ENCODE assay signal across 8 cellular contexts in genomic region chr15:20430495-20430894, GRCh38.
DNase-seq lines count a peak whose midpoint lies in the region; ATAC-seq, FAIRE-seq and TF ChIP-seq lines count a peak whose summit lies in the region.
"Not testable (repeated sequence)": the region's sequence is repeated elsewhere in the genome, so short reads cannot be mapped to it uniquely, and the experiment has no call there.

No MANE protein-coding gene starts in this region.

- not testable (repeated sequence) for TF ChIP-seq CTCF in A549 (IDR thresholded peaks at IDR 0.05); PC-3 (conservative IDR thresholded peaks at IDR 0.05; ENCODE audit: low read depth, low read length); WTC11 (IDR thresholded peaks at IDR 0.05); foreskin keratinocyte (conservative IDR thresholded peaks at IDR 0.05); heart left ventricle (IDR thresholded peaks at IDR 0.05); left lung (IDR thresholded peaks at IDR 0.05)

- TF ChIP-seq RAD21 in A549 (conservative IDR thresholded peaks at IDR 0.05 in 1 of 2, IDR thresholded peaks at IDR 0.05 in 1 of 2): not testable (repeated sequence)

- not testable (repeated sequence) for H3K79me2 ChIP-seq in PC-3 (ENCODE audit: low read length)

- H3K9ac ChIP-seq in PC-3 (ENCODE audit: low read length): not testable (repeated sequence)

- not testable (repeated sequence) for H3K4me3 Mint-ChIP-seq in WTC11

- not testable (repeated sequence) for H4K20me1 ChIP-seq in PC-3 (ENCODE audit: low read length)

- intact Hi-C loops in PC-3 (cut with micrococcal nuclease); heart left ventricle (cut with DNase I); left lung (cut with DNase I); sciatic nerve (cut with DNase I): not testable (repeated sequence)

- not testable (repeated sequence) for H3K36me3 Mint-ChIP-seq in WTC11; activated naive CD4-positive, alpha-beta T cell treated with anti-CD3 and anti-CD28 coated beads, Interleukin-2, amount 50 U/mL, for 72 hours

- not testable (repeated sequence) for TF ChIP-seq EP300 in A549 (IDR thresholded peaks at IDR 0.05)

- not testable (repeated sequence) for TF ChIP-seq POLR2A in A549 (IDR thresholded peaks at IDR 0.05; ENCODE audit: low read length); heart left ventricle (IDR thresholded peaks at IDR 0.05)

- H3K27ac Mint-ChIP-seq in WTC11; activated naive CD4-positive, alpha-beta T cell treated with anti-CD3 and anti-CD28 coated beads, Interleukin-2, amount 50 U/mL, for 72 hours: not testable (repeated sequence)

- H3K9me3 ChIP-seq in A549; PC-3 (ENCODE audit: low read length); heart left ventricle; left lung: not testable (repeated sequence)

- not testable (repeated sequence) for H3K4me3 ChIP-seq in A549; PC-3 (ENCODE audit: low read length); heart left ventricle; left lung

- not testable (repeated sequence) for H3K4me2 ChIP-seq in A549; PC-3 (ENCODE audit: low read length)

- H3K9me3 Mint-ChIP-seq in WTC11; activated naive CD4-positive, alpha-beta T cell treated with anti-CD3 and anti-CD28 coated beads, Interleukin-2, amount 50 U/mL, for 72 hours: not testable (repeated sequence)

- not testable (repeated sequence) for H3K27ac ChIP-seq in A549; PC-3 (ENCODE audit: low read length); foreskin keratinocyte; heart left ventricle; left lung

- not testable (repeated sequence) for H3F3A ChIP-seq in PC-3 (ENCODE audit: low read length, unreplicated experiment)

- no CpG with 5 or more reads among the region's 11 CpGs for WGBS in A549 (ENCODE audit: missing lambda C conversion rate)
- no CpG with 5 or more reads among the region's 11 CpGs for WGBS in heart left ventricle, 4 donors

- H3K36me3 ChIP-seq in PC-3 (ENCODE audit: low read depth, low read length); heart left ventricle; left lung: not testable (repeated sequence)

- H3K4me1 ChIP-seq in A549; PC-3 (ENCODE audit: insufficient read depth, low read length); foreskin keratinocyte; heart left ventricle; left lung: not testable (repeated sequence)

- H3K27me3 Mint-ChIP-seq in WTC11 (ENCODE audit: low read depth): not testable (repeated sequence)

- H3K4me1 Mint-ChIP-seq in WTC11: not testable (repeated sequence)

- H2AFZ ChIP-seq in PC-3 (ENCODE audit: low read length): not testable (repeated sequence)

- H3K27me3 ChIP-seq in PC-3 (ENCODE audit: low read length); foreskin keratinocyte; heart left ventricle; left lung: not testable (repeated sequence)

- POLR2A ChIA-PET in A549 (lab: Yijun Ruan, JAX); PC-3 (lab: Charles Lee; ENCODE audit: unreplicated experiment); WTC11 (lab: Charles Lee): not testable (repeated sequence)

- not testable (repeated sequence) for H3K9me2 ChIP-seq in PC-3 (replicated peaks; ENCODE audit: low read length)

- DNase-seq in A549 (ENCODE audit: low read depth in 1 of 2, low spot score in 1 of 2); PC-3; WTC11 (ENCODE audit: low spot score); activated naive CD4-positive, alpha-beta T cell treated with anti-CD3 and anti-CD28 coated beads, Interleukin-2, amount 50 U/mL, for 72 hours (ENCODE audit: low spot score in 2 of 2); foreskin keratinocyte; heart left ventricle; left lung; sciatic nerve (ENCODE audit: low spot score): not testable (repeated sequence)

- FAIRE-seq in A549 (lab: Jason Lieb, UNC): not testable (repeated sequence)

- CTCF ChIA-PET in A549 (lab: Yijun Ruan, JAX); PC-3 (lab: Charles Lee); WTC11 (lab: Charles Lee): not testable (repeated sequence)

- peak; percentile 41 to 79; a peak in 4 of 6 replicates for ATAC-seq in A549
- ATAC-seq in PC-3: peak; percentile 51; the same call in 1 of the 2 replicates
- ATAC-seq in WTC11: peak; percentile 98
- ATAC-seq in activated naive CD4-positive, alpha-beta T cell treated with anti-CD3 and anti-CD28 coated beads, Interleukin-2, amount 50 U/mL, for 72 hours: peak; percentile 37 to 49
- ATAC-seq in foreskin keratinocyte: peak; percentile 36
- ATAC-seq in heart left ventricle: peak in 3 of 4 donors; percentile 53 to 63 (median 60)
- peak; percentile 39 for ATAC-seq in left lung
- ATAC-seq in sciatic nerve: peak; percentile 65

- not testable (repeated sequence) for BruUV-seq in PC-3 (replicated peaks; lab: Mats Ljungman, UMichigan)

Comparison
In these comparisons a context has a peak if more than half of its experiments do, and no peak if none do; other contexts are left out.
1. ATAC-seq: peak in every context shown above with its lines; median percentile 98 in WTC11; 65 in sciatic nerve; 60 in A549; 60 in heart left ventricle; 51 in PC-3; 43 in activated naive CD4-positive, alpha-beta T cell treated with anti-CD3 and anti-CD28 coated beads, Interleukin-2, amount 50 U/mL, for 72 hours; 39 in left lung; 36 in foreskin keratinocyte.